15 cellular contexts compared by ENCODE assay signal in genomic region chr22:17931400-17931825, GRCh38.
DNase-seq lines count a peak whose midpoint lies in the region; ATAC-seq and TF ChIP-seq lines count a peak whose summit lies in the region.
"Had no signal": no experiment of that assay in that cellular context is flagged by ENCODE, and none has a peak within 500 bp of the region (broad histone marks: within the 10 kb centered on the region; RNA-seq: fewer than 3 reads in every experiment).

No MANE protein-coding gene starts in this region.

- H4K20me1 ChIP-seq in PC-3 (ENCODE audit: low read length) (peaks cover 27% of the 10 kb centered on the region; the same call in 1 of the 2 replicates), osteoblast (ENCODE audit: insufficient read depth, low read length) (peaks cover 36% of the 10 kb centered on the region)

- DNase-seq in COLO668 (lab: John Stamatoyannopoulos, UW; ENCODE audit: unreplicated experiment) (peak; percentile 21), PC-3 (peak; percentile 32), foreskin keratinocyte (no peak), osteoblast (ENCODE audit: insufficient read length, low spot score, missing footprints) (peak; percentile 89), dedifferentiated amniotic fluid mesenchymal stem cell (ENCODE audit: extremely low spot score) (no peak), foreskin melanocyte (no peak), NCI-H1105 (lab: John Stamatoyannopoulos, UW) (no peak)
- DNase-seq: activated CD4-positive, alpha-beta T cell treated with anti-CD3 and anti-CD28 coated beads, Interleukin-2, amount 50 U/mL, for 1 hour; AML-193; effector memory CD4-positive, alpha-beta T cell; NCI-H1694; nucleus accumbens; stimulated activated naive CD8-positive, alpha-beta T cell treated with anti-CD3 and anti-CD28 coated beads, Interleukin-15, Interleukin-2, amounts not matched to agents 100 U/mL and 50 U/mL, for 24 hours; T-cell had no signal

- H3K36me3 ChIP-seq in PC-3 (ENCODE audit: low read depth, low read length): no peaks in the 10 kb centered on the region
- no peaks in the 10 kb centered on the region for H3K36me3 ChIP-seq in osteoblast (ENCODE audit: insufficient read depth, low read length)

- H3K4me2 ChIP-seq in PC-3 (ENCODE audit: low read length) (no peak overlapping the region), osteoblast (ENCODE audit: insufficient read depth, low read length) (no peak overlapping the region)

- H2AFZ ChIP-seq in PC-3 (ENCODE audit: low read length) (no peak overlapping the region), osteoblast (ENCODE audit: low read length) (no peak overlapping the region)

- ATAC-seq in PC-3: peak; percentile 69
- peak; percentile 52 for ATAC-seq in foreskin keratinocyte
- ATAC-seq in HG03135 (IDR thresholded peaks at IDR 0.05; ENCODE audit: unreplicated experiment): no peak
- ATAC-seq: stimulated activated naive CD8-positive, alpha-beta T cell treated with anti-CD3 and anti-CD28 coated beads, Interleukin-15, Interleukin-2, amounts not matched to agents 100 U/mL and 50 U/mL, for 24 hours; T-cell had no signal

- intact Hi-C loops in PC-3 (cut with micrococcal nuclease): no loop called here

- POLR2A ChIA-PET in PC-3 (lab: Charles Lee; ENCODE audit: unreplicated experiment): no interaction called here

- no peaks in the 10 kb centered on the region for H3F3A ChIP-seq in PC-3 (ENCODE audit: low read length, unreplicated experiment)

- H3K79me2 ChIP-seq in PC-3 (ENCODE audit: low read length) (peaks cover 61% of the 10 kb centered on the region), osteoblast (ENCODE audit: insufficient read depth, low read length) (peaks cover 59% of the 10 kb centered on the region)

- H3K4me3 ChIP-seq in PC-3 (ENCODE audit: low read length) (no peak overlapping the region), osteoblast (ENCODE audit: insufficient read depth, low read length) (no peak overlapping the region)

- H3K27me3 ChIP-seq in PC-3 (ENCODE audit: low read length): no peaks in the 10 kb centered on the region
- no peaks in the 10 kb centered on the region for H3K27me3 ChIP-seq in foreskin keratinocyte
- no peaks in the 10 kb centered on the region for H3K27me3 ChIP-seq in osteoblast (ENCODE audit: insufficient read depth, low read length)

- no TSS peak for BruUV-seq in PC-3 (replicated peaks; lab: Mats Ljungman, UMichigan)

- H3K9ac ChIP-seq in PC-3 (ENCODE audit: low read length): no peak overlapping the region

- H3K27ac ChIP-seq in PC-3 (ENCODE audit: low read length) (no peak overlapping the region), foreskin keratinocyte (no peak overlapping the region), osteoblast (ENCODE audit: low read depth, low read length) (no peak overlapping the region)

- peaks cover 12% of the 10 kb centered on the region for H3K4me1 ChIP-seq in PC-3 (ENCODE audit: insufficient read depth, low read length)
- peaks cover 20% of the 10 kb centered on the region for H3K4me1 ChIP-seq in foreskin keratinocyte
- peaks cover 7% of the 10 kb centered on the region for H3K4me1 ChIP-seq in osteoblast (ENCODE audit: insufficient read depth, low read length)

- TF ChIP-seq CTCF in PC-3 (conservative IDR thresholded peaks at IDR 0.05; ENCODE audit: low read depth, low read length) (no peak), foreskin keratinocyte (conservative IDR thresholded peaks at IDR 0.05) (no peak), osteoblast (IDR thresholded peaks at IDR 0.05; ENCODE audit: extremely low read depth, low read depth, low read length) (no peak)

- H3K9me3 ChIP-seq in PC-3 (ENCODE audit: low read length) (no peaks in the 10 kb centered on the region), osteoblast (ENCODE audit: low read depth, low read length) (no peaks in the 10 kb centered on the region)

- CTCF ChIA-PET in PC-3 (lab: Charles Lee): no interaction called here

- no peaks in the 10 kb centered on the region for H3K9me2 ChIP-seq in PC-3 (replicated peaks; ENCODE audit: low read length)

Comparison
In these comparisons a context has a peak if more than half of its experiments do, and no peak if none do; other contexts are left out.
1. DNase-seq: peak in COLO668 (single experiment), PC-3 (single experiment) and osteoblast (single experiment); none in foreskin keratinocyte (0 of 2), dedifferentiated amniotic fluid mesenchymal stem cell (single experiment), foreskin melanocyte (single experiment) and NCI-H1105 (single experiment).